ENCODE assay signal across 29 cellular contexts in genomic region chr10:9735731-9736130, GRCh38.
"Had no signal": no experiment of that assay in that cellular context is flagged by ENCODE, and none has a peak within 500 bp of the region (broad histone marks: within the 10 kb centered on the region; RNA-seq: fewer than 3 reads in every experiment).

No MANE protein-coding gene starts in this region.

- H3K4me3 Mint-ChIP-seq: dendritic cell treated with granulocyte-macrophage colony-stimulating factor and Interleukin-4, amounts not matched to agents 40 ng/mL and 50 ng/mL, for 4 days; effector memory CD8-positive, alpha-beta T cell; endodermal cell had no signal

- H3K9me3 Mint-ChIP-seq: endodermal cell had no signal

- H3K27ac Mint-ChIP-seq: dendritic cell treated with granulocyte-macrophage colony-stimulating factor and Interleukin-4, amounts not matched to agents 40 ng/mL and 50 ng/mL, for 4 days; effector memory CD8-positive, alpha-beta T cell; endodermal cell had no signal

- H3K4me1 ChIP-seq: colonic mucosa, esophagus muscularis mucosa, esophagus squamous epithelium, foreskin keratinocyte, gastrocnemius medialis, gastroesophageal sphincter, heart left ventricle, heart right ventricle had no signal

- H3K27me3 ChIP-seq: colonic mucosa, dorsolateral prefrontal cortex, esophagus muscularis mucosa, esophagus squamous epithelium, foreskin keratinocyte, gastrocnemius medialis, gastroesophageal sphincter, heart left ventricle, heart right ventricle had no signal

- H3K4me3 ChIP-seq: colonic mucosa, coronary artery, dorsolateral prefrontal cortex, esophagus muscularis mucosa, esophagus squamous epithelium, gastrocnemius medialis, gastroesophageal sphincter, heart left ventricle, heart right ventricle had no signal

- H3K27me3 Mint-ChIP-seq: dendritic cell treated with granulocyte-macrophage colony-stimulating factor and Interleukin-4, amounts not matched to agents 40 ng/mL and 50 ng/mL, for 4 days; effector memory CD8-positive, alpha-beta T cell had no signal

- DNase-seq: colonic mucosa; cortex of kidney; dermis blood vessel endothelial cell; dorsolateral prefrontal cortex; effector CD4-positive, alpha-beta T cell; effector CD8-positive, alpha-beta T cell; effector memory CD4-positive, alpha-beta T cell; effector memory CD8-positive, alpha-beta T cell; endodermal cell; erythroblast; esophagus squamous epithelium; foreskin fibroblast; foreskin keratinocyte; foreskin melanocyte; gastrocnemius medialis; glutamatergic neuron; head of caudate nucleus; heart left ventricle; heart right ventricle had no signal

- H3K36me3 ChIP-seq: colonic mucosa, esophagus muscularis mucosa, esophagus squamous epithelium, gastrocnemius medialis, gastroesophageal sphincter, heart left ventricle, heart right ventricle had no signal

- H3K9me3 ChIP-seq: colonic mucosa, esophagus muscularis mucosa, esophagus squamous epithelium, gastrocnemius medialis, gastroesophageal sphincter had no signal

- H3K27ac ChIP-seq: colonic mucosa, coronary artery, dorsolateral prefrontal cortex, epithelial cell of prostate, esophagus muscularis mucosa, esophagus squamous epithelium, foreskin keratinocyte, gastrocnemius medialis, gastroesophageal sphincter, heart left ventricle, heart right ventricle had no signal

- FAIRE-seq: colon, endometrium, endothelial cell of umbilical vein, frontal cortex had no signal

- ATAC-seq: effector memory CD8-positive, alpha-beta T cell; esophagus mucosa; foreskin keratinocyte; gastrocnemius medialis; gastroesophageal sphincter; heart left ventricle; heart right ventricle had no signal
